ENCODE assay signal across 17 cellular contexts in the genomic region with DNA sequence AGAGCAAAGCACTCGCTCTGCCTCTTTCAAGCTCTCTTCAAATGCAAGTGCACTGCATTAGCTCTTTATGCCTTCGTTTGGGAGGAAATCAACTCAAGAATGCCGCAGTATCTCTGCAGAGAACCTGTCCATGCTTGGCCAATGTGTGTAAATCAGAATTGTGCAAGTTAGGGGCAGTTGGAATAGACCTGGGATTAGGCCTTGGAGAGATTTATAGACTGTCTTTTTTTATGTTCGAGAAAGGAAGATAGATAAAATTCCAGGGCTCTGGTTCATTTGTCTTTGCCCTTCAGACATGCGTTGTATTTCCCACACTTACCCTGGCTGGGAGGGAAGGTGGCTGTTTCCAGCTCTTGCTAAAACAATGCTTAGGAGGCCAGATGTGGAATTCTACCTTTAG.
DNase-seq lines count a peak whose midpoint lies in the region; ATAC-seq and TF ChIP-seq lines count a peak whose summit lies in the region.
"Had no signal": no experiment of that assay in that cellular context is flagged by ENCODE, and none has a peak within 500 bp of the region (broad histone marks: within the 10 kb centered on the region; RNA-seq: fewer than 3 reads in every experiment).

No MANE protein-coding gene starts in this region.

- H3K36me3 ChIP-seq in GM23338 (ENCODE audit: insufficient read depth): no peaks in the 10 kb centered on the region; the same call in 1 of the 2 replicates
- no peaks in the 10 kb centered on the region for H3K36me3 ChIP-seq in osteoblast (ENCODE audit: insufficient read depth, low read length)
- H3K36me3 ChIP-seq: BE2C had no signal

- H3K4me3 ChIP-seq in AG10803 (ENCODE audit: low read length) (no peak overlapping the region), GM23338 (no peak overlapping the region), fibroblast of the aortic adventitia (ENCODE audit: low read depth, low read length) (no peak overlapping the region), osteoblast (ENCODE audit: insufficient read depth, low read length) (no peak overlapping the region)

- H3K36me3 Mint-ChIP-seq in GM23338 (ENCODE audit: low read depth) (no peaks in the 10 kb centered on the region), WTC11 (peaks cover 2% of the 10 kb centered on the region; the same call in 1 of the 2 replicates)
- no peaks in the 10 kb centered on the region for H3K36me3 Mint-ChIP-seq in activated naive CD8-positive, alpha-beta T cell treated with anti-CD3 and anti-CD28 coated beads for 36 hours
- H3K36me3 Mint-ChIP-seq: CD4-positive, alpha-beta memory T cell had no signal

- CTCF ChIA-PET in WTC11 (lab: Charles Lee): no interaction called here

- DNase-seq in AG10803 (ENCODE audit: low read depth): peak; percentile 13
- DNase-seq in GM23338 (ENCODE audit: low spot score): peak; percentile 22
- DNase-seq in WTC11 (ENCODE audit: low spot score): no peak
- peak; percentile 40 for DNase-seq in fibroblast of the aortic adventitia (ENCODE audit: low read depth)
- DNase-seq in cardiac septum (ENCODE audit: low spot score): no peak
- no peak for DNase-seq in DMS 273 treated with DMSO at 0.1 percent for 48 hours (lab: John Stamatoyannopoulos, UW)
- no peak for DNase-seq in activated naive CD8-positive, alpha-beta T cell treated with anti-CD3 and anti-CD28 coated beads for 36 hours
- no peak for DNase-seq in osteoblast (ENCODE audit: insufficient read length, low spot score, missing footprints)
- DNase-seq: ACHN; BE2C; CD4-positive, alpha-beta memory T cell; DMS153; GOT3; HCEC 1CT; HFFc6 had no signal

- H3K9me2 ChIP-seq in GM23338 (ENCODE audit: insufficient read depth): peaks cover 5% of the 10 kb centered on the region; the same call in 1 of the 2 replicates

- no peak overlapping the region for H3K27ac ChIP-seq in GM23338 (ENCODE audit: low read depth)
- H3K27ac ChIP-seq in osteoblast (ENCODE audit: low read depth, low read length): no peak overlapping the region
- H3K27ac ChIP-seq: C4-2B, HL-60 had no signal

- ATAC-seq in GM23338 (peak; percentile 38; the same call in 2 of the 3 replicates), WTC11 (peak; percentile 67)

- H3K27me3 ChIP-seq in GM23338 (ENCODE audit: insufficient read depth): no peaks in the 10 kb centered on the region
- H3K27me3 ChIP-seq in osteoblast (ENCODE audit: insufficient read depth, low read length): no peaks in the 10 kb centered on the region
- H3K27me3 ChIP-seq: BE2C had no signal

- no peaks in the 10 kb centered on the region for H3K9me3 ChIP-seq in osteoblast (ENCODE audit: low read depth, low read length)
- H3K9me3 ChIP-seq: BE2C had no signal

- H3K4me1 ChIP-seq in GM23338 (ENCODE audit: insufficient read depth) (peaks cover 17% of the 10 kb centered on the region; the same call in 1 of the 2 replicates), osteoblast (ENCODE audit: insufficient read depth, low read length) (no peaks in the 10 kb centered on the region)
- H3K4me1 ChIP-seq: BE2C had no signal

- intact Hi-C loops in cardiac septum (cut with DNase I): no loop called here

- H3K27me3 Mint-ChIP-seq in GM23338 (ENCODE audit: insufficient read depth, low read depth, poor library complexity): peaks cover 3% of the 10 kb centered on the region
- no peaks in the 10 kb centered on the region for H3K27me3 Mint-ChIP-seq in WTC11 (ENCODE audit: low read depth)
- peaks cover 13% of the 10 kb centered on the region for H3K27me3 Mint-ChIP-seq in activated naive CD8-positive, alpha-beta T cell treated with anti-CD3 and anti-CD28 coated beads for 36 hours

- POLR2A ChIA-PET in WTC11 (lab: Charles Lee): no interaction called here

- H3K4me3 Mint-ChIP-seq in GM23338 (no peak overlapping the region), WTC11 (no peak overlapping the region)
- H3K4me3 Mint-ChIP-seq in activated naive CD8-positive, alpha-beta T cell treated with anti-CD3 and anti-CD28 coated beads for 36 hours: no peak overlapping the region
- H3K4me3 Mint-ChIP-seq: CD4-positive, alpha-beta memory T cell; HFFc6 had no signal

- H3K9me3 Mint-ChIP-seq in GM23338 (peaks cover 7% of the 10 kb centered on the region; the same call in 2 of the 3 replicates), WTC11 (peaks cover 30% of the 10 kb centered on the region)
- peaks cover 12% of the 10 kb centered on the region for H3K9me3 Mint-ChIP-seq in activated naive CD8-positive, alpha-beta T cell treated with anti-CD3 and anti-CD28 coated beads for 36 hours
- H3K9me3 Mint-ChIP-seq: HFFc6 had no signal

- H3F3A ChIP-seq in GM23338 (replicated peaks; ENCODE audit: low read depth): no peaks in the 10 kb centered on the region

- H4K20me1 ChIP-seq in GM23338 (replicated peaks; ENCODE audit: insufficient read depth) (no peaks in the 10 kb centered on the region), osteoblast (ENCODE audit: insufficient read depth, low read length) (no peaks in the 10 kb centered on the region)

- H3K27ac Mint-ChIP-seq in GM23338: no peak overlapping the region
- H3K27ac Mint-ChIP-seq in WTC11: 0 out of 2 replicates have a peak overlapping the region, but pooled peaks have one; percentile 52
- no peak overlapping the region for H3K27ac Mint-ChIP-seq in activated naive CD8-positive, alpha-beta T cell treated with anti-CD3 and anti-CD28 coated beads for 36 hours
- H3K27ac Mint-ChIP-seq: HFFc6 had no signal

- H3K4me1 Mint-ChIP-seq in GM23338: peaks cover 11% of the 10 kb centered on the region
- peaks cover 12% of the 10 kb centered on the region for H3K4me1 Mint-ChIP-seq in WTC11
- H3K4me1 Mint-ChIP-seq in activated naive CD8-positive, alpha-beta T cell treated with anti-CD3 and anti-CD28 coated beads for 36 hours: no peaks in the 10 kb centered on the region
- H3K4me1 Mint-ChIP-seq: CD4-positive, alpha-beta memory T cell had no signal

- TF ChIP-seq CTCF in AG10803 (conservative IDR thresholded peaks at IDR 0.05; ENCODE audit: low read length) (no peak), GM23338 (conservative IDR thresholded peaks at IDR 0.05; ENCODE audit: low read depth in 2 of 2) (no peak), WTC11 (IDR thresholded peaks at IDR 0.05) (no peak), fibroblast of the aortic adventitia (IDR thresholded peaks at IDR 0.05; ENCODE audit: insufficient read depth, low read length) (no peak), osteoblast (IDR thresholded peaks at IDR 0.05; ENCODE audit: extremely low read depth, low read depth, low read length) (no peak)

- H3K79me2 ChIP-seq in GM23338 (replicated peaks; ENCODE audit: insufficient read depth) (no peaks in the 10 kb centered on the region), osteoblast (ENCODE audit: insufficient read depth, low read length) (no peaks in the 10 kb centered on the region)

- H2AFZ ChIP-seq in GM23338 (peak overlapping the region; percentile 93), osteoblast (ENCODE audit: low read length) (no peak overlapping the region)

- H3K4me2 ChIP-seq in GM23338: peak overlapping the region; percentile 56
- H3K4me2 ChIP-seq in osteoblast (ENCODE audit: insufficient read depth, low read length): no peak overlapping the region

TF ChIP-seq in GM23338, 12 proteins besides CTCF, POLR2A, EP300 and RAD21 (continues in another document):
- no peak for TF ChIP-seq ZNF114 (CRISPR knock-in tag; IDR thresholded peaks at IDR 0.05)
- TF ChIP-seq EZH2phosphoT487 (IDR thresholded peaks at IDR 0.05; ENCODE audit: unreplicated experiment): no peak
- no peak for TF ChIP-seq NANOG (IDR thresholded peaks at IDR 0.05; ENCODE audit: borderline replicate concordance)
- TF ChIP-seq EZH2 (IDR thresholded peaks at IDR 0.05; ENCODE audit: low read depth, unreplicated experiment): no peak
- TF ChIP-seq, protein P1, sequence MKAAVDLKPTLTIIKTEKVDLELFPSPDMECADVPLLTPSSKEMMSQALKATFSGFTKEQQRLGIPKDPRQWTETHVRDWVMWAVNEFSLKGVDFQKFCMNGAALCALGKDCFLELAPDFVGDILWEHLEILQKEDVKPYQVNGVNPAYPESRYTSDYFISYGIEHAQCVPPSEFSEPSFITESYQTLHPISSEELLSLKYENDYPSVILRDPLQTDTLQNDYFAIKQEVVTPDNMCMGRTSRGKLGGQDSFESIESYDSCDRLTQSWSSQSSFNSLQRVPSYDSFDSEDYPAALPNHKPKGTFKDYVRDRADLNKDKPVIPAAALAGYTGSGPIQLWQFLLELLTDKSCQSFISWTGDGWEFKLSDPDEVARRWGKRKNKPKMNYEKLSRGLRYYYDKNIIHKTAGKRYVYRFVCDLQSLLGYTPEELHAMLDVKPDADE (IDR thresholded peaks at IDR 0.05): no peak

TF ChIP-seq in WTC11, 78 proteins besides CTCF, POLR2A, EP300 and RAD21 (continues in another document):
- no peak for TF ChIP-seq CBFB (CRISPR knock-in tag; IDR thresholded peaks at IDR 0.05; ENCODE audit: low read depth)
- TF ChIP-seq GTF2I (CRISPR knock-in tag; conservative IDR thresholded peaks at IDR 0.05): no peak
- TF ChIP-seq, protein P2, sequence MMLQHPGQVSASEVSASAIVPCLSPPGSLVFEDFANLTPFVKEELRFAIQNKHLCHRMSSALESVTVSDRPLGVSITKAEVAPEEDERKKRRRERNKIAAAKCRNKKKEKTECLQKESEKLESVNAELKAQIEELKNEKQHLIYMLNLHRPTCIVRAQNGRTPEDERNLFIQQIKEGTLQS (CRISPR knock-in tag; conservative IDR thresholded peaks at IDR 0.05): no peak
- TF ChIP-seq MYBL2 (CRISPR knock-in tag; IDR thresholded peaks at IDR 0.05): no peak
- TF ChIP-seq, protein P3, sequence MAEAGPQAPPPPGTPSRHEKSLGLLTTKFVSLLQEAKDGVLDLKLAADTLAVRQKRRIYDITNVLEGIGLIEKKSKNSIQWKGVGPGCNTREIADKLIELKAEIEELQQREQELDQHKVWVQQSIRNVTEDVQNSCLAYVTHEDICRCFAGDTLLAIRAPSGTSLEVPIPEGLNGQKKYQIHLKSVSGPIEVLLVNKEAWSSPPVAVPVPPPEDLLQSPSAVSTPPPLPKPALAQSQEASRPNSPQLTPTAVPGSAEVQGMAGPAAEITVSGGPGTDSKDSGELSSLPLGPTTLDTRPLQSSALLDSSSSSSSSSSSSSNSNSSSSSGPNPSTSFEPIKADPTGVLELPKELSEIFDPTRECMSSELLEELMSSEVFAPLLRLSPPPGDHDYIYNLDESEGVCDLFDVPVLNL (CRISPR knock-in tag; IDR thresholded peaks at IDR 0.05; ENCODE audit: borderline replicate concordance, low read depth): no peak
- TF ChIP-seq, protein P4, sequence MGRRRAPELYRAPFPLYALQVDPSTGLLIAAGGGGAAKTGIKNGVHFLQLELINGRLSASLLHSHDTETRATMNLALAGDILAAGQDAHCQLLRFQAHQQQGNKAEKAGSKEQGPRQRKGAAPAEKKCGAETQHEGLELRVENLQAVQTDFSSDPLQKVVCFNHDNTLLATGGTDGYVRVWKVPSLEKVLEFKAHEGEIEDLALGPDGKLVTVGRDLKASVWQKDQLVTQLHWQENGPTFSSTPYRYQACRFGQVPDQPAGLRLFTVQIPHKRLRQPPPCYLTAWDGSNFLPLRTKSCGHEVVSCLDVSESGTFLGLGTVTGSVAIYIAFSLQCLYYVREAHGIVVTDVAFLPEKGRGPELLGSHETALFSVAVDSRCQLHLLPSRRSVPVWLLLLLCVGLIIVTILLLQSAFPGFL (CRISPR knock-in tag; IDR thresholded peaks at IDR 0.05; ENCODE audit: borderline replicate concordance): no peak

Comparison
In these comparisons a context has a peak if more than half of its experiments do, and no peak if none do; other contexts are left out.
1. DNase-seq: peak in AG10803 (single experiment), GM23338 (single experiment) and fibroblast of the aortic adventitia (single experiment); none in WTC11 (single experiment), cardiac septum (single experiment), DMS 273 treated with DMSO at 0.1 percent for 48 hours (single experiment), activated naive CD8-positive, alpha-beta T cell treated with anti-CD3 and anti-CD28 coated beads for 36 hours (single experiment) and osteoblast (single experiment).